In the genomic region with DNA sequence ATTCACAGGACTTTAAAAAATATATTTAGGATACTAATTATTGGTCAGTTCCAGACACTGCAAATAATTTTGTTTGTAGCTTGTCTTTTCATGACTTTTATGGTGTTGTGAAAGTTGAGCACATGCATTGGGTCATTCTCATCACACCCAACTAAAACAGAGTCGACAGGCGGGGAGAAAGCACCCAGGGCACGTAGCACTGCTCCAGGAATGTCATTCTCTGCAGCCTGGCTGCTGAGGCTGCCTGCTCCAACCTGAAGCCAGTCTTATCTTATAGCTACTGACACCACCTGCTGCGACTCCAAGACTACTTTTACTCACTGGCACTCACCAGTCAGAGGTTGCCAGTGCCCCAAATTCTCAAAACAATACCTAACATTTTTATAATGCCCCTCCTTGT, we compare ENCODE assay signal across 27 cellular contexts. TPM values are rescaled to one million over a fixed set of nuclear protein-coding genes. Genes with fewer than 3 reads are reported as not detected.
"Had no signal": no experiment of that assay in that cellular context is flagged by ENCODE, and none has a peak within 500 bp of the region (broad histone marks: within the 10 kb centered on the region; RNA-seq: fewer than 3 reads in every experiment).

No MANE protein-coding gene starts in this region.

- H3K4me3 Mint-ChIP-seq: activated CD4-positive, alpha-beta memory T cell treated with anti-CD3 and anti-CD28 coated beads, Interleukin-2, amount 10 ng/mL, durations not matched to agents 7 days and 5 days; activated naive CD4-positive, alpha-beta T cell treated with anti-CD3 and anti-CD28 coated beads, Interleukin-2, amount 10 ng/mL, durations not matched to agents 7 days and 5 days; activated naive CD8-positive, alpha-beta T cell; activated naive CD8-positive, alpha-beta T cell treated with anti-CD3 and anti-CD28 coated beads, Interleukin-2, amount 50 U/mL, for 24 hours; brain had no signal

- H3K36me3 ChIP-seq: WERI-Rb-1 had no signal

- H3K27ac ChIP-seq: WERI-Rb-1 had no signal

- H3K9me3 Mint-ChIP-seq: activated CD4-positive, alpha-beta memory T cell treated with anti-CD3 and anti-CD28 coated beads, Interleukin-2, amount 10 ng/mL, durations not matched to agents 7 days and 5 days; activated naive CD4-positive, alpha-beta T cell treated with anti-CD3 and anti-CD28 coated beads, Interleukin-2, amount 10 ng/mL, durations not matched to agents 7 days and 5 days; activated naive CD8-positive, alpha-beta T cell treated with anti-CD3 and anti-CD28 coated beads, Interleukin-2, amount 50 U/mL, for 24 hours; brain had no signal

- ATAC-seq: activated naive CD8-positive, alpha-beta T cell treated with anti-CD3 and anti-CD28 coated beads, Interleukin-2, amount 50 U/mL, for 24 hours; Panc1 had no signal

- H3K27me3 Mint-ChIP-seq: activated naive CD8-positive, alpha-beta T cell treated with anti-CD3 and anti-CD28 coated beads, Interleukin-2, amount 50 U/mL, for 24 hours had no signal

- H3K36me3 Mint-ChIP-seq: activated naive CD4-positive, alpha-beta T cell treated with anti-CD3 and anti-CD28 coated beads, Interleukin-2, amount 10 ng/mL, durations not matched to agents 7 days and 5 days; activated naive CD8-positive, alpha-beta T cell; brain had no signal

- DNase-seq: activated CD4-positive, alpha-beta memory T cell treated with anti-CD3 and anti-CD28 coated beads, Interleukin-2, amount 10 ng/mL, durations not matched to agents 7 days and 5 days; activated CD4-positive, alpha-beta T cell treated with anti-CD3 and anti-CD28 coated beads for 1 hour; activated CD4-positive, alpha-beta T cell treated with anti-CD3 and anti-CD28 coated beads for 48 hours; activated CD4-positive, CD25-positive, alpha-beta regulatory T cell; activated effector memory CD4-positive, alpha-beta T cell treated with Interleukin-2 at 50 U/mL for 16 hours; activated naive CD4-positive, alpha-beta T cell treated with anti-CD3 and anti-CD28 coated beads, Interleukin-2, amount 10 ng/mL, durations not matched to agents 7 days and 5 days; activated naive CD8-positive, alpha-beta T cell treated with anti-CD3 and anti-CD28 coated beads, Interleukin-2, amount 50 U/mL, for 24 hours; activated T-cell treated with anti-CD3 and anti-CD28 coated beads, Interleukin-2, amount 50 U/mL, for 48 hours; anterior cingulate cortex; caudate nucleus; cerebellar nuclear complex; NCI-H1105; NCI-H1417 treated with DMSO at 0.1 percent for 48 hours; NCI-H187 treated with DMSO at 0.1 percent for 48 hours; NCI-H2081; NCI-H2171 treated with DMSO at 0.1 percent for 48 hours; NCI-H2227 treated with DMSO at 0.1 percent for 48 hours; NCI-H524 treated with DMSO at 0.1 percent for 48 hours; SIG-M5; T1000; WERI-Rb-1 had no signal

- H3K4me1 Mint-ChIP-seq: activated CD4-positive, alpha-beta memory T cell treated with anti-CD3 and anti-CD28 coated beads, Interleukin-2, amount 10 ng/mL, durations not matched to agents 7 days and 5 days; activated naive CD4-positive, alpha-beta T cell treated with anti-CD3 and anti-CD28 coated beads, Interleukin-2, amount 10 ng/mL, durations not matched to agents 7 days and 5 days; activated naive CD8-positive, alpha-beta T cell treated with anti-CD3 and anti-CD28 coated beads, Interleukin-2, amount 50 U/mL, for 24 hours; brain had no signal

- FAIRE-seq: bronchial epithelial cell had no signal

- H3K27ac Mint-ChIP-seq: activated CD4-positive, alpha-beta memory T cell treated with anti-CD3 and anti-CD28 coated beads, Interleukin-2, amount 10 ng/mL, durations not matched to agents 7 days and 5 days; activated naive CD4-positive, alpha-beta T cell treated with anti-CD3 and anti-CD28 coated beads, Interleukin-2, amount 10 ng/mL, durations not matched to agents 7 days and 5 days; activated naive CD8-positive, alpha-beta T cell; activated naive CD8-positive, alpha-beta T cell treated with anti-CD3 and anti-CD28 coated beads, Interleukin-2, amount 50 U/mL, for 24 hours; brain had no signal

RNA-seq across cellular contexts. Expression of a gene that starts 57.5 kb away (rescaled TPM):
- total RNA-seq: T-helper 1 cell treated with Interleukin-12 subunit alpha and Interleukin-12 subunit beta and Interleukin-4 antibody, amounts not matched to agents 30 ng/mL and 1 ng/mL, for 36 hours; T-helper 2 cell treated with Interferon-gamma antibody and Interleukin-4, amounts not matched to agents 100 ng/mL and 5 ng/mL, for 36 hours had no signal
